In the genomic region with DNA sequence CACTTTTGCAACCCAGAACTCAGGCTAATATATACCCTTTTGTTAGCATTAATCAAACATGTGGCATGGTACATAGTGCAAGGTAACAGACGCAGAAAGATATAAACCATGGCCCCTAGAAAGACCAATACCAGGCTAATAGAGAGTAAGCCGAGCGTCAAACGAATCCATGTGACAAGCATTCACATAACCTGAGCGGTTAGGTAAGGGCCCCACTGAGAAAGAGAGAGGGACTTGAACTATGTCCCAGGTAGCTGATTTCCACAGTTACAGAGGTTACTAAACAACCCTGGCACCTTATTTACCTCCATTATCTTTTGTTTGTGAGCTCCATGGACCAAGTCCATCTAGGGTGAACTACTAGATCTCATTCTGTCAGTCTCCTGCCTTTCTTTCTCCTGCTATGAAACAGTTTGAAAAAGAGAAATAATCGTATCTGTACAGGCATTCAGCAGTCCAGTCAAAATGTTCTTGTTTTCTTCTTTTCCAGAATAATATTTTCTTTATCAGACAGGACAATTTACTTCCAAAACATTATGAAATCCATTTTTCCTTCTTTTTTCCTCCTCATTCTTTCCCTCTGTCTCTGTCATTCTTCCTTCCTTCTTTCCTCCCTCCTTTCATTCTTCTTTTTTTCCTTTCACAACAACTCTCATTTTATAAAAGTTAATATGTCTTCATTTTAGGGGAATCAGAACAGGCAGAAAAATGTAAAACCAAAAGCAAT, we compare ENCODE assay signal across 19 cellular contexts. TPM values are rescaled to one million over a fixed set of nuclear protein-coding genes. Genes with fewer than 3 reads are reported as not detected.
DNase-seq lines count a peak whose midpoint lies in the region; ATAC-seq, FAIRE-seq and TF ChIP-seq lines count a peak whose summit lies in the region.
"Had no signal": no experiment of that assay in that cellular context is flagged by ENCODE, and none has a peak within 500 bp of the region (broad histone marks: within the 10 kb centered on the region; RNA-seq: fewer than 3 reads in every experiment).

No MANE protein-coding gene starts in this region.

- H3K9ac ChIP-seq in K562 (ENCODE audit: insufficient read depth in 1 of 2, low read depth in 2 of 2, low read length in 2 of 2) (no peak overlapping the region), duodenal mucosa (ENCODE audit: low read depth in 1 of 2, low read length in 2 of 2) (no peak overlapping the region), HepG2 (ENCODE audit: insufficient read depth, low read depth, low read length) (peak overlapping the region; percentile 56), parathyroid adenoma (no peak overlapping the region)

- WGBS in K562 (ENCODE audit: insufficient coverage, low coverage, missing lambda C conversion rate), result 60% methylated on average over 6 of the region's 6 CpGs
- WGBS in HepG2 (ENCODE audit: low lambda C conversion rate), result 2% methylated on average over 6 of the region's 6 CpGs

- POLR2A ChIA-PET in K562 (lab: Yijun Ruan, JAX), result interaction anchor here (1.5 kb wide), 1 partner anchor 23 kb away, joined by 5 read pairs; no protein-coding TSS in a partner anchor
- POLR2A ChIA-PET in HepG2 (lab: Yijun Ruan, JAX), result interaction anchor here (0.8 to 1.5 kb wide), 6 partner anchors 9 to 64 kb away, joined by 3 to 8 read pairs (median 5); partner anchors contain the start of gene TNFSF10
- POLR2A ChIA-PET in CD8-positive, alpha-beta memory T cell (lab: Charles Lee), result no interaction called here
- POLR2A ChIA-PET in CD4-positive, alpha-beta memory T cell (lab: Charles Lee; ENCODE audit: partially characterized antibody), result no interaction called here

- no peaks in the 10 kb centered on the region for H3K9me3 Mint-ChIP-seq in CD8-positive, alpha-beta memory T cell
- H3K9me3 Mint-ChIP-seq in CD4-positive, alpha-beta memory T cell, result no peaks in the 10 kb centered on the region
- H3K9me3 Mint-ChIP-seq: CD8-positive, alpha-beta T cell; HFFc6 had no signal

- CTCF ChIA-PET in K562 (lab: Yijun Ruan, JAX; ENCODE audit: low intra/inter-chr PET ratio), result no interaction called here
- CTCF ChIA-PET in HepG2 (lab: Yijun Ruan, JAX; ENCODE audit: low intra/inter-chr PET ratio, low total read pairs), result no interaction called here
- CTCF ChIA-PET in CD8-positive, alpha-beta memory T cell (lab: Charles Lee), result no interaction called here
- CTCF ChIA-PET in CD4-positive, alpha-beta memory T cell (lab: Charles Lee; ENCODE audit: partially characterized antibody), result no interaction called here

- no peaks in the 10 kb centered on the region for H3K79me2 ChIP-seq in K562 (ENCODE audit: control insufficient read depth, insufficient read depth, low read length)
- H3K79me2 ChIP-seq in HepG2 (ENCODE audit: insufficient read depth, low read length), result no peaks in the 10 kb centered on the region
- H3K79me2 ChIP-seq in parathyroid adenoma, result no peaks in the 10 kb centered on the region

- H3K4me1 Mint-ChIP-seq in CD8-positive, alpha-beta memory T cell, result peaks cover 5 to 16% (median 6%) of the 10 kb centered on the region in 3 donors
- H3K4me1 Mint-ChIP-seq in CD4-positive, alpha-beta memory T cell, result peaks cover 11 to 22% (median 16%) of the 10 kb centered on the region in 4 donors

- H3K4me3 ChIP-seq in K562 (no peak overlapping the region), duodenal mucosa (ENCODE audit: low read depth in 1 of 2, low read length in 2 of 2) (no peak overlapping the region), HepG2 (replicated peaks in 1 of 3; ENCODE audit: insufficient read depth in 1 of 3, low read depth in 2 of 3, low read length in 3 of 3) (peak overlapping the region in 2 of 3 experiments; percentile 6 to 23; a peak in 2 of 6 replicates), parathyroid adenoma (ENCODE audit: low read depth, low read length) (no peak overlapping the region)
- no peak overlapping the region for H3K4me3 ChIP-seq in CD8-positive, alpha-beta memory T cell (ENCODE audit: low read length)
- no peak overlapping the region for H3K4me3 ChIP-seq in CD4-positive, alpha-beta memory T cell (ENCODE audit: low read length in 2 of 2)
- H3K4me3 ChIP-seq: A549 had no signal

- TF ChIP-seq EP300 in K562 (IDR thresholded peaks at IDR 0.05; ENCODE audit: low read length) (no peak), HepG2 (IDR thresholded peaks at IDR 0.05; ENCODE audit: low read depth in 2 of 2, low read length in 2 of 2) (peak; percentile 90 to 97), HepG2 (CRISPR knock-in tag; IDR thresholded peaks at IDR 0.05; ENCODE audit: borderline replicate concordance) (peak; percentile 73; the same call in 1 of the 2 replicates)

- ATAC-seq in K562 (no peak), HepG2 (peak; percentile 98)
- ATAC-seq: A549; CD8-positive, alpha-beta T cell had no signal

- H3K36me3 Mint-ChIP-seq in CD8-positive, alpha-beta memory T cell, result no peaks in the 10 kb centered on the region
- H3K36me3 Mint-ChIP-seq in CD4-positive, alpha-beta memory T cell, result no peaks in the 10 kb centered on the region
- H3K36me3 Mint-ChIP-seq: CD8-positive, alpha-beta T cell had no signal

- no peaks in the 10 kb centered on the region for H3K9me1 ChIP-seq in K562 (ENCODE audit: control insufficient read depth, insufficient read depth, low read length)

- no peak for FAIRE-seq in K562 (lab: Jason Lieb, UNC)
- peak; percentile 84 for FAIRE-seq in HepG2 (lab: Jason Lieb, UNC)
- FAIRE-seq: A549, GM12892 had no signal

- in situ Hi-C loops in K562 (cut with MboI), result no loop called here
- in situ Hi-C loops in HepG2 (cut with HindIII; ENCODE audit: extremely low pct_ligation_motif_present, low pct_unique_long_range_greater_than_20kb), result no loop called here

- TF ChIP-seq RAD21 in K562 (CRISPR knock-in tag; conservative IDR thresholded peaks at IDR 0.05 in 1 of 2, IDR thresholded peaks at IDR 0.05 in 1 of 2) (no peak), HepG2 (CRISPR knock-in tag; IDR thresholded peaks at IDR 0.05) (0 out of 2 replicates have a peak, but pooled peaks have one; percentile 43)

- H3K27ac Mint-ChIP-seq in CD8-positive, alpha-beta memory T cell, result no peak overlapping the region
- H3K27ac Mint-ChIP-seq in CD4-positive, alpha-beta memory T cell, result no peak overlapping the region
- H3K27ac Mint-ChIP-seq: CD8-positive, alpha-beta T cell; HFFc6 had no signal

- no peak for TF ChIP-seq CTCF in K562 (IDR thresholded peaks at IDR 0.05 in 2 of 3, conservative IDR thresholded peaks at IDR 0.05 in 1 of 3; ENCODE audit: insufficient read depth in 2 of 3, low read depth in 1 of 3, low read length in 3 of 3)
- TF ChIP-seq CTCF in HepG2 (CRISPR knock-in tag; IDR thresholded peaks at IDR 0.05), result no peak
- TF ChIP-seq CTCF in parathyroid adenoma (IDR thresholded peaks at IDR 0.05), result no peak

- H3K4me1 ChIP-seq in K562 (replicated peaks in 1 of 2; ENCODE audit: control insufficient read depth in 2 of 2, insufficient read depth in 2 of 2, low read length in 2 of 2) (peaks cover 4 to 20% of the 10 kb centered on the region in 2 experiments), duodenal mucosa (ENCODE audit: control insufficient read depth in 1 of 2, insufficient read depth in 2 of 2, low read length in 2 of 2) (peaks cover 25 to 29% of the 10 kb centered on the region in 2 donors), HepG2 (ENCODE audit: insufficient read depth, low read length) (peaks cover 80% of the 10 kb centered on the region), parathyroid adenoma (peaks cover 43% of the 10 kb centered on the region)
- no peaks in the 10 kb centered on the region for H3K4me1 ChIP-seq in CD8-positive, alpha-beta memory T cell (ENCODE audit: insufficient read depth, low read length)
- H3K4me1 ChIP-seq in CD4-positive, alpha-beta memory T cell (ENCODE audit: insufficient read depth, low read length), result peaks cover 20% of the 10 kb centered on the region
- H3K4me1 ChIP-seq: BE2C had no signal

- intact Hi-C loops in K562 (cut with micrococcal nuclease), result no loop called here
- intact Hi-C loops in HepG2 (cut with micrococcal nuclease; ENCODE audit: unreplicated experiment), result loop anchor here (2.0 kb wide), 1 partner anchor 43 kb away; no protein-coding TSS in a partner anchor
- intact Hi-C loops in CD4-positive, alpha-beta memory T cell (cut with micrococcal nuclease), result loop anchor here (5.0 kb wide), 1 partner anchor 41 kb away; no protein-coding TSS in a partner anchor

- H3K27ac ChIP-seq in K562 (ENCODE audit: extremely low read depth, low read depth, low read length) (no peak overlapping the region), duodenal mucosa (ENCODE audit: low read depth, low read length) (peak overlapping the region; percentile 24), HepG2 (ENCODE audit: extremely low read length, insufficient read depth, low read length) (peak overlapping the region; percentile 92), parathyroid adenoma (peak overlapping the region; percentile 82)
- no peak overlapping the region for H3K27ac ChIP-seq in CD8-positive, alpha-beta memory T cell (ENCODE audit: low read depth, low read length)
- H3K27ac ChIP-seq in CD4-positive, alpha-beta memory T cell (ENCODE audit: low read depth, low read length), result no peak overlapping the region
- H3K27ac ChIP-seq: A549, C4-2B had no signal

- DNase-seq in K562 (ENCODE audit: extremely low read depth in 1 of 4, low spot score in 3 of 4), result no peak
- peak; percentile 94 for DNase-seq in HepG2 (ENCODE audit: low spot score)
- no peak for DNase-seq in CD8-positive, alpha-beta memory T cell
- DNase-seq in foreskin melanocyte, result no peak
- DNase-seq in NCI-H146 (lab: John Stamatoyannopoulos, UW), result no peak
- DNase-seq in CD4-positive, alpha-beta memory T cell, result no peak
- DNase-seq: BE2C; Caco-2; CD8-positive, alpha-beta T cell; DND-41; GDM1; HCEC 1CT; HFFc6 had no signal

- H3K36me3 ChIP-seq in K562 (ENCODE audit: control insufficient read depth, insufficient read depth, low read length) (no peaks in the 10 kb centered on the region), duodenal mucosa (ENCODE audit: control insufficient read depth in 1 of 2, insufficient read depth in 2 of 2, low read length in 2 of 2) (no peaks in the 10 kb centered on the region), HepG2 (replicated peaks in 1 of 2; ENCODE audit: control insufficient read depth in 1 of 2, insufficient read depth in 2 of 2, low read length in 2 of 2) (no peaks in the 10 kb centered on the region), parathyroid adenoma (ENCODE audit: control insufficient read depth, insufficient read depth, low read length) (no peaks in the 10 kb centered on the region)
- H3K36me3 ChIP-seq in CD8-positive, alpha-beta memory T cell (ENCODE audit: insufficient read depth, low read length), result no peaks in the 10 kb centered on the region
- no peaks in the 10 kb centered on the region for H3K36me3 ChIP-seq in CD4-positive, alpha-beta memory T cell (ENCODE audit: insufficient read depth, low read length)
- H3K36me3 ChIP-seq: BE2C had no signal

- TF ChIP-seq POLR2A in K562 (conservative IDR thresholded peaks at IDR 0.05), result no peak
- no peak for TF ChIP-seq POLR2A in HepG2 (IDR thresholded peaks at IDR 0.05; ENCODE audit: insufficient read depth in 1 of 2, low read depth in 2 of 2, low read length in 2 of 2)

- no peaks in the 10 kb centered on the region for H3K9me3 ChIP-seq in K562 (replicated peaks; ENCODE audit: control insufficient read depth, insufficient read depth, low read depth, low read length)
- H3K9me3 ChIP-seq in duodenal mucosa (ENCODE audit: control insufficient read depth in 1 of 2, low read length in 2 of 2), result no peaks in the 10 kb centered on the region
- H3K9me3 ChIP-seq in HepG2 (ENCODE audit: low read length), result no peaks in the 10 kb centered on the region
- H3K9me3 ChIP-seq in parathyroid adenoma (ENCODE audit: control insufficient read depth, low read length), result no peaks in the 10 kb centered on the region
- H3K9me3 ChIP-seq in CD8-positive, alpha-beta memory T cell (ENCODE audit: low read length), result no peaks in the 10 kb centered on the region
- no peaks in the 10 kb centered on the region for H3K9me3 ChIP-seq in CD4-positive, alpha-beta memory T cell (ENCODE audit: control insufficient read depth in 1 of 2, low read length in 2 of 2)
- H3K9me3 ChIP-seq: A549, BE2C, Caco-2 had no signal

- H4K20me1 ChIP-seq in K562 (replicated peaks; ENCODE audit: control insufficient read depth, insufficient read depth, low read length), result no peaks in the 10 kb centered on the region
- H4K20me1 ChIP-seq in HepG2 (ENCODE audit: insufficient read depth, low read length), result no peaks in the 10 kb centered on the region

- H2AFZ ChIP-seq in K562 (ENCODE audit: low read depth, low read length) (peak overlapping the region; percentile 24), HepG2 (ENCODE audit: low read length) (no peak overlapping the region), parathyroid adenoma (peak overlapping the region; percentile 70)

- no TSS peak for BruUV-seq in K562 (replicated peaks; lab: Mats Ljungman, UMichigan)
- TSS peak; percentile 85 for BruUV-seq in HepG2 (replicated peaks; lab: Mats Ljungman, UMichigan)

- no peak overlapping the region for H3K4me3 Mint-ChIP-seq in CD8-positive, alpha-beta memory T cell
- H3K4me3 Mint-ChIP-seq in CD4-positive, alpha-beta memory T cell, result peak overlapping the region in 1 of 8 donors; percentile 7
- H3K4me3 Mint-ChIP-seq: CD8-positive, alpha-beta T cell; HFFc6 had no signal

- no peaks in the 10 kb centered on the region for H3K27me3 Mint-ChIP-seq in CD8-positive, alpha-beta memory T cell
- no peaks in the 10 kb centered on the region for H3K27me3 Mint-ChIP-seq in CD4-positive, alpha-beta memory T cell

- H3K4me2 ChIP-seq in K562 (ENCODE audit: insufficient read depth, low read length) (no peak overlapping the region), HepG2 (ENCODE audit: low read depth, low read length) (peak overlapping the region; percentile 60), parathyroid adenoma (ENCODE audit: low read length) (no peak overlapping the region)
- H3K4me2 ChIP-seq: A549 had no signal

- no peaks in the 10 kb centered on the region for H3K27me3 ChIP-seq in K562 (ENCODE audit: control insufficient read depth in 2 of 2, insufficient read depth in 2 of 2, low read length in 2 of 2)
- H3K27me3 ChIP-seq in duodenal mucosa (ENCODE audit: control insufficient read depth in 1 of 2, insufficient read depth in 2 of 2, low read length in 2 of 2), result no peaks in the 10 kb centered on the region
- H3K27me3 ChIP-seq in HepG2 (ENCODE audit: control insufficient read depth in 1 of 2, insufficient read depth in 2 of 2, low read length in 2 of 2), result no peaks in the 10 kb centered on the region
- no peaks in the 10 kb centered on the region for H3K27me3 ChIP-seq in parathyroid adenoma (ENCODE audit: control insufficient read depth, insufficient read depth, low read length)
- H3K27me3 ChIP-seq in CD8-positive, alpha-beta memory T cell (ENCODE audit: insufficient read depth, low read length, poor library complexity, severe bottlenecking), result no peaks in the 10 kb centered on the region
- H3K27me3 ChIP-seq in CD4-positive, alpha-beta memory T cell (ENCODE audit: insufficient read depth, low read length), result no peaks in the 10 kb centered on the region
- H3K27me3 ChIP-seq: BE2C had no signal

RNA-seq across cellular contexts. Expression of gene TNFSF10, which starts 30.5 kb away (rescaled TPM):
- not detected in 2 replicates for total RNA-seq in K562 (2011; cell fraction: chromatin; rRNA removed; ENCODE audit: low replicate concordance)
- total RNA-seq in K562 (2011; cell fraction: nucleolus; rRNA removed), result 0.53 TPM in 1 of 2 replicates, not detected in the other
- total RNA-seq in K562 (2011; cell fraction: nucleoplasm; rRNA removed), result not detected in 2 replicates
- 0.33 TPM in 1 of 2 replicates, not detected in the other for total RNA-seq in K562 (2014; rRNA removed)
- 0.33 and 0.35 TPM in 2 replicates for total RNA-seq in K562 (2014; rRNA removed; fragmentation: Illumina TruSeq; extraction: Trizol)
- 1.3 and 1.4 TPM in 2 replicates for total RNA-seq in K562 (2015; rRNA removed; fragmentation: Illumina TruSeq; extraction: Trizol)
- 0.13 and 0.36 TPM in 2 replicates for total RNA-seq in K562 (2021)
- 0.05 and 0.07 TPM in 2 replicates for polyA plus RNA-seq in K562 (2011; rRNA removed)
- polyA plus RNA-seq in K562 (2011; cell fraction: cytosol; rRNA removed), result not detected in 2 replicates
- not detected in 2 replicates for polyA plus RNA-seq in K562 (2011; cell fraction: nucleus; rRNA removed)
- 1.7 and 3.8 TPM in 2 replicates for polyA plus RNA-seq in K562 (2012)
- polyA plus RNA-seq in K562 (2014; fragmentation: Illumina TruSeq; extraction: Trizol), result 0.39 and 0.43 TPM in 2 replicates
- polyA plus RNA-seq in K562 (2014; fragmentation: Nextera tagmentation; extraction: Ambion mirVana), result under 1 TPM; 0.21 TPM
- polyA plus RNA-seq in K562 (2014; rRNA removed), result 0.19 and 0.52 TPM in 2 replicates
- not detected in 2 replicates for polyA minus RNA-seq in K562 (2011; rRNA and poly(A)+ RNA removed)
- polyA minus RNA-seq in K562 (2011; cell fraction: cytosol; rRNA and poly(A)+ RNA removed), result not detected in 2 replicates
- not detected in 2 replicates for polyA minus RNA-seq in K562 (2011; cell fraction: nucleus; rRNA and poly(A)+ RNA removed)
- total RNA-seq in HepG2 (2016; rRNA removed; fragmentation: Illumina TruSeq; extraction: Trizol), result 5.3 and 8.4 TPM in 2 replicates
- total RNA-seq in HepG2 (2016; cell fraction: cytosol; rRNA removed; fragmentation: Illumina TruSeq; extraction: Trizol; ENCODE audit: low read depth), result 1.4 and 1.9 TPM in 2 replicates
- 6.3 and 9.1 TPM in 2 replicates for total RNA-seq in HepG2 (2016; cell fraction: insoluble cytoplasmic fraction; rRNA removed; fragmentation: Illumina TruSeq; extraction: Trizol)
- 2.8 and 4.1 TPM in 2 replicates for total RNA-seq in HepG2 (2016; cell fraction: membrane; rRNA removed; fragmentation: Illumina TruSeq; extraction: Trizol)
- 6.0 and 7.6 TPM in 2 replicates for total RNA-seq in HepG2 (2016; cell fraction: nucleus; rRNA removed; fragmentation: Illumina TruSeq; extraction: Trizol)
- polyA plus RNA-seq in HepG2 (2011; rRNA removed), result 9.9 and 20.3 TPM in 2 replicates
- 7.7 and 20.5 TPM in 2 replicates for polyA plus RNA-seq in HepG2 (2011; cell fraction: cytosol; rRNA removed)
- 1.8 and 3.8 TPM in 2 replicates for polyA plus RNA-seq in HepG2 (2011; cell fraction: nucleus; rRNA removed)
- polyA plus RNA-seq in HepG2 (2012), result 30.8 and 49.4 TPM in 2 replicates
- polyA plus RNA-seq in HepG2 (2016; cell fraction: cytosol; fragmentation: Illumina TruSeq; extraction: Trizol; ENCODE audit: low read depth), result 1.2 and 1.3 TPM in 2 replicates
- polyA plus RNA-seq in HepG2 (2016; cell fraction: insoluble cytoplasmic fraction; fragmentation: Illumina TruSeq; extraction: Trizol; ENCODE audit: low read depth), result 5.5 and 5.7 TPM in 2 replicates
- polyA plus RNA-seq in HepG2 (2016; cell fraction: membrane; fragmentation: Illumina TruSeq; extraction: Trizol; ENCODE audit: low read depth), result 1.5 and 2.5 TPM in 2 replicates
- polyA plus RNA-seq in HepG2 (2016; cell fraction: nucleus; fragmentation: Illumina TruSeq; extraction: Trizol; ENCODE audit: insufficient read depth, low read depth), result 9.4 and 10.5 TPM in 2 replicates
- 1.5 and 11.8 TPM in 2 replicates for polyA minus RNA-seq in HepG2 (2011; rRNA and poly(A)+ RNA removed; ENCODE audit: low replicate concordance)
- 2.1 and 6.0 TPM in 2 replicates for polyA minus RNA-seq in HepG2 (2011; cell fraction: cytosol; rRNA and poly(A)+ RNA removed)
- 5.4 and 9.8 TPM in 2 replicates for polyA minus RNA-seq in HepG2 (2011; cell fraction: nucleus; rRNA and poly(A)+ RNA removed)
- total RNA-seq in CD8-positive, alpha-beta memory T cell, result 10 to 100 TPM; 38.2 to 41.9 TPM
- polyA plus RNA-seq in CD8-positive, alpha-beta memory T cell, result 48.1 TPM
- total RNA-seq in CD4-positive, alpha-beta memory T cell, result 10 to 100 TPM; 63.4 to 65.6 TPM
- polyA plus RNA-seq in CD4-positive, alpha-beta memory T cell, result 100 to 1,000 TPM in 1 of 2 donors, 10 to 100 TPM in 1; 89.4 to 107 TPM
- total RNA-seq: Caco-2, HT1080 had no signal

Comparison
In these comparisons a context has a peak if more than half of its experiments do, and no peak if none do; other contexts are left out.
1. H3K27ac ChIP-seq: peak in duodenal mucosa (single experiment), HepG2 (single experiment) and parathyroid adenoma (single experiment); none in K562 (single experiment), CD8-positive, alpha-beta memory T cell (single experiment) and CD4-positive, alpha-beta memory T cell (single experiment).
2. H3K4me3 ChIP-seq: peak in HepG2 (2 of 3); none in K562 (single experiment), duodenal mucosa (0 of 2), parathyroid adenoma (single experiment), CD8-positive, alpha-beta memory T cell (single experiment) and CD4-positive, alpha-beta memory T cell (0 of 2).
3. POLR2A ChIA-PET loops: an anchor here in K562 (1.5 kb wide) and HepG2 (0.8 to 1.5 kb wide); none called in CD8-positive, alpha-beta memory T cell and CD4-positive, alpha-beta memory T cell.
4. Of the 241 proteins assayed by ChIP-seq in both HepG2 and K562: peak only in HepG2: ARHGAP35, ARID3A, ATF1, ATF2, BCL6, CEBPB and 77 more; only in K562: none; in both: ZNF512; in neither: 148; mixed calls (peak in some experiments, not most) for 9.